ENCODE assay signal across 15 cellular contexts in the genomic region with DNA sequence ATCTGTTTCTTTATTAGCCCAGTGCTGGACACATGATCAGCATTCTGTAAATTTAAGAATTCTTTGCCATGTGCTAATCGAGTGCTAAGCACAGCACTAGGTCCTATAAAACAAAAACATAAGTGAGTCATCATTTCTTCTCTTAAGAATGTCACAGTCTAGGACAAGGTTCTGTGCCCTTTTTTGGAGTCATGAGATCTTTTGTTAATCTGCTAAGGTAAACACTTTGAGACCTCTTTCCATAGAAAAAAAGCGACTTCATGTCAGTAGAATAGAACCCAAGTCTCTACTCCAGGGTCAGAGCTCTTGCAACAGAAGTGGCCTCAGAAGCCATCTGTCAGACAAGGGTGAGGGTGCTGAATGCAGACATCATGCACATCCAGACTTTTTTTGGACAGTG.
"Had no signal": no experiment of that assay in that cellular context is flagged by ENCODE, and none has a peak within 500 bp of the region (broad histone marks: within the 10 kb centered on the region; RNA-seq: fewer than 3 reads in every experiment).

No MANE protein-coding gene starts in this region.

- DNase-seq: activated CD4-positive, alpha-beta T cell treated with anti-CD3 and anti-CD28 coated beads, Interleukin-2, amount 50 U/mL, for 4 hours; activated CD4-positive, CD25-positive, alpha-beta regulatory T cell treated with anti-CD3 and anti-CD28 coated beads, Interleukin-2, amount 50 U/mL, for 72 hours; activated naive CD4-positive, alpha-beta T cell treated with Interleukin-2 at 50 U/mL for 16 hours; activated T-cell treated with anti-CD3 and anti-CD28 coated beads for 4 hours; cortex of kidney; effector CD4-positive, alpha-beta T cell; kidney glomerular epithelial cell; left ventricle myocardium superior; mucosa of descending colon; natural killer cell; posterior cingulate gyrus; stimulated activated CD4-positive, alpha-beta T cell treated with anti-CD3 and anti-CD28 coated beads, Interleukin-2, amount 100 ng/mL, for 48 hours; tibial artery had no signal

- FAIRE-seq: frontal cortex, urothelium cell line had no signal

- H3K9me3 ChIP-seq: mucosa of descending colon, tibial artery had no signal

- H3K4me3 ChIP-seq: mucosa of descending colon, tibial artery had no signal

- H3K27me3 ChIP-seq: tibial artery had no signal

- H3K36me3 ChIP-seq: tibial artery had no signal
